Comparison of ENCODE assay signal across 8 cellular contexts in the genomic region with DNA sequence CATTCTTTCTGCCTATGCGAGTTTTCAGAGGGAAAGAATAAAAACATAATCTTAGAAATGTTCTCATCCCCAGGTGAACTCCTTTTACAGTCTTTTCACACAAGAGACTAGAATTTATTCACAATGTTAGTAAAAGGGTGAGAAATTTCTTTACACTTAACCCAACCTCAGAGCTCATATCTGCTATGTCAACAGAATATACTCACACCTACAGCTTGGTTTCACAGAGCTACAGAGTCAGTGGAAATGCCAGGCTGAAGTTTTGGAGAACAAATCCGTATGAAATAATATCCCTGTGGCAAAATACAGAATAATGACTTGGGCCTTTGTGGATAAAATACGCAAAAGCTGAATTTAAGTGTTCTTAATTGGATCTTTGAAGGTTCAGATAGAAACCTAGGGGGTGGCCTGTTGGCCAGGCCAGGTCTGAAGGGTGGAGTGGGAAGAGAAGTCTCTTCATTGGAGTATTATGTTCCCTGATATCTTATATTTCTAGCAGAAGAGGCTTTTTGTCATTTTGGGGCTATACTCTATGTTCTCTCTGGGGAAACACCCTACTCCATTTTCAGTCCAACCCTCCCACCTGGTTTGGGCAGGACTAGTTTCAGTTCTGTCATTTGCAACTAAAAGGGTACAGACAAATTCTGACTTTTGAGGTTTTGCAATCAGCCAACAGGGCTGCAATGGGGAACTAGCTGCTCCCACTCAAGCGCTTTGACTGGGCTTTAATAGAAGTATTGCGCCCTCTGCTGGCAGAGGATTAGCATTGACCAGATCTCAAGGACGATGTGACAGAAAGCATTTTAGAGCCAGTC. TPM values are rescaled to one million over a fixed set of nuclear protein-coding genes. Genes with fewer than 3 reads are reported as not detected.
DNase-seq lines count a peak whose midpoint lies in the region; ATAC-seq and TF ChIP-seq lines count a peak whose summit lies in the region.

No MANE protein-coding gene starts in this region.

- peak overlapping the region; percentile 1 for H3K4me3 ChIP-seq in SU-DHL-6 (ENCODE audit: insufficient read depth, low read length, poor library complexity, severe bottlenecking)
- H3K4me3 ChIP-seq in heart left ventricle: no peak overlapping the region
- no peak overlapping the region for H3K4me3 ChIP-seq in retinal pigment epithelial cell (ENCODE audit: low read length)

- no peaks in the 10 kb centered on the region for H3K9me3 Mint-ChIP-seq in activated naive CD8-positive, alpha-beta T cell treated with anti-CD3 and anti-CD28 coated beads, Interleukin-2, amount 10 ng/mL, durations not matched to agents 7 days and 5 days

- peak overlapping the region; percentile 1 for H3K4me3 Mint-ChIP-seq in activated naive CD8-positive, alpha-beta T cell treated with anti-CD3 and anti-CD28 coated beads, Interleukin-2, amount 10 ng/mL, durations not matched to agents 7 days and 5 days

- H3K27me3 Mint-ChIP-seq in activated naive CD8-positive, alpha-beta T cell treated with anti-CD3 and anti-CD28 coated beads, Interleukin-2, amount 10 ng/mL, durations not matched to agents 7 days and 5 days: peaks cover 7% of the 10 kb centered on the region

- DNase-seq in GM13976 (ENCODE audit: low spot score) (peak; percentile 76), NCI-H1436 treated with DMSO at 0.1 percent for 48 hours (lab: John Stamatoyannopoulos, UW) (peak; percentile 30), heart left ventricle (peak in 4 of 5 donors; percentile 81 to 86 (median 82)), retinal pigment epithelial cell (ENCODE audit: low read depth) (peak; percentile 31), mesenteric fat pad (ENCODE audit: low spot score) (no peak)
- DNase-seq in activated naive CD8-positive, alpha-beta T cell treated with anti-CD3 and anti-CD28 coated beads, Interleukin-2, amount 10 ng/mL, durations not matched to agents 7 days and 5 days: peak; percentile 58

- H3K36me3 ChIP-seq in SU-DHL-6 (ENCODE audit: low read length): no peaks in the 10 kb centered on the region
- H3K36me3 ChIP-seq in heart left ventricle: no peaks in the 10 kb centered on the region

- no peaks in the 10 kb centered on the region for H4K20me1 ChIP-seq in SU-DHL-6 (ENCODE audit: low read depth, low read length)

- intact Hi-C loops in heart left ventricle (cut with DNase I): loop anchor here (1.0 to 10.0 kb wide), 8 partner anchors 79 to 319 kb away; no protein-coding TSS in a partner anchor

- H3K27me3 ChIP-seq in SU-DHL-6 (ENCODE audit: low read length) (no peaks in the 10 kb centered on the region), heart left ventricle (no peaks in the 10 kb centered on the region)

- TF ChIP-seq POLR2A in heart left ventricle (IDR thresholded peaks at IDR 0.05): no peak

- peaks cover 9% of the 10 kb centered on the region for H3K4me1 Mint-ChIP-seq in activated naive CD8-positive, alpha-beta T cell treated with anti-CD3 and anti-CD28 coated beads, Interleukin-2, amount 10 ng/mL, durations not matched to agents 7 days and 5 days

- H3K27ac ChIP-seq in SU-DHL-6 (ENCODE audit: low read depth, low read length) (peak overlapping the region; percentile 78), heart left ventricle (peak overlapping the region in 8 of 12 donors; percentile 10 to 69 (median 40))

- peak overlapping the region; percentile 68 for H3K4me2 ChIP-seq in SU-DHL-6 (ENCODE audit: low read depth, low read length, poor library complexity, severe bottlenecking)

- no peaks in the 10 kb centered on the region for H3K9me2 ChIP-seq in SU-DHL-6 (replicated peaks; ENCODE audit: insufficient read depth, low read length)

- peak overlapping the region; percentile 4 for H2AFZ ChIP-seq in SU-DHL-6 (ENCODE audit: low read depth, low read length, severe bottlenecking)

- ATAC-seq in HG02870 (IDR thresholded peaks at IDR 0.05; ENCODE audit: unreplicated experiment) (peak; percentile 98), heart left ventricle (peak; percentile 82 to 93 (median 91))
- peak; percentile 92 for ATAC-seq in activated naive CD8-positive, alpha-beta T cell treated with anti-CD3 and anti-CD28 coated beads, Interleukin-2, amount 10 ng/mL, durations not matched to agents 7 days and 5 days (ENCODE audit: low read depth)

- peaks cover 0 to 20% (median 13%) of the 10 kb centered on the region in 12 donors for H3K4me1 ChIP-seq in heart left ventricle

- WGBS in heart left ventricle, 4 donors: 35 to 44% (median 37%) methylated on average over 5 to 6 of the region's 6 CpGs

- in situ Hi-C loops in GM13976 (cut with MboI; ENCODE audit: low sequenced_read_pairs, unreplicated experiment): loop anchor here (10.0 kb wide), 1 partner anchor 317 kb away; no protein-coding TSS in a partner anchor

- peak; percentile 76 for TF ChIP-seq CTCF in GM13976 (IDR thresholded peaks at IDR 0.05; ENCODE audit: borderline replicate concordance, control extremely low read depth, extremely low read depth, insufficient read depth, missing control alignments)
- TF ChIP-seq CTCF in SU-DHL-6 (IDR thresholded peaks at IDR 0.05; ENCODE audit: insufficient read depth, low read length, poor library complexity, severe bottlenecking): peak; percentile 83
- TF ChIP-seq CTCF in heart left ventricle (IDR thresholded peaks at IDR 0.05): peak; percentile 85 to 94 (median 89)
- peak; percentile 85 for TF ChIP-seq CTCF in retinal pigment epithelial cell (conservative IDR thresholded peaks at IDR 0.05; ENCODE audit: low read depth, low read length)

- H3F3A ChIP-seq in SU-DHL-6 (ENCODE audit: insufficient read depth): no peaks in the 10 kb centered on the region

- H3K9ac ChIP-seq in SU-DHL-6 (ENCODE audit: low read length): peak overlapping the region; percentile 18

- no peaks in the 10 kb centered on the region for H3K79me2 ChIP-seq in SU-DHL-6 (ENCODE audit: insufficient read depth, low read length)

- no peaks in the 10 kb centered on the region for H3K9me3 ChIP-seq in SU-DHL-6 (ENCODE audit: insufficient read depth, low read length)
- H3K9me3 ChIP-seq in heart left ventricle: no peaks in the 10 kb centered on the region

- H3K36me3 Mint-ChIP-seq in activated naive CD8-positive, alpha-beta T cell treated with anti-CD3 and anti-CD28 coated beads, Interleukin-2, amount 10 ng/mL, durations not matched to agents 7 days and 5 days: no peaks in the 10 kb centered on the region

- POLR2A ChIA-PET in activated naive CD8-positive, alpha-beta T cell treated with anti-CD3 and anti-CD28 coated beads, Interleukin-2, amount 10 ng/mL, durations not matched to agents 7 days and 5 days (lab: Charles Lee): interaction anchor here (1.4 kb wide), 1 partner anchor 17 kb away, joined by 4 read pairs; no protein-coding TSS in a partner anchor

- no peak overlapping the region for H3K27ac Mint-ChIP-seq in activated naive CD8-positive, alpha-beta T cell treated with anti-CD3 and anti-CD28 coated beads, Interleukin-2, amount 10 ng/mL, durations not matched to agents 7 days and 5 days

RNA-seq across cellular contexts. Expression of a gene that starts 25.7 kb away (rescaled TPM):
- 1 to 10 TPM; 4.0 to 4.3 TPM for total RNA-seq in activated naive CD8-positive, alpha-beta T cell treated with anti-CD3 and anti-CD28 coated beads, Interleukin-2, amount 10 ng/mL, durations not matched to agents 7 days and 5 days
- total RNA-seq in heart left ventricle (1 to 10 TPM in 6 of 9 donors, under 1 TPM in 3; 0.56 to 1.3 (median 1.1) TPM), mesenteric fat pad (1.5 TPM)
- under 1 TPM; 0.42 to 0.46 TPM for polyA plus RNA-seq in heart left ventricle

RNA-seq across cellular contexts. Expression of a gene that starts 26.0 kb away (rescaled TPM):
- total RNA-seq in activated naive CD8-positive, alpha-beta T cell treated with anti-CD3 and anti-CD28 coated beads, Interleukin-2, amount 10 ng/mL, durations not matched to agents 7 days and 5 days: 1 to 10 TPM; 4.5 to 4.6 TPM
- 1 to 10 TPM; 3.9 to 7.9 (median 5.4) TPM for total RNA-seq in heart left ventricle
- under 1 TPM; 0.64 to 0.65 TPM for polyA plus RNA-seq in heart left ventricle
- total RNA-seq in mesenteric fat pad: 6.4 TPM
